In genomic region chr3:30890907-30891306, GRCh38 we compare ENCODE assay signal across 25 cellular contexts. TPM values are rescaled to one million over a fixed set of nuclear protein-coding genes. Genes with fewer than 3 reads are reported as not detected.
DNase-seq lines count a peak whose midpoint lies in the region; ATAC-seq and TF ChIP-seq lines count a peak whose summit lies in the region.
"Had no signal": no experiment of that assay in that cellular context is flagged by ENCODE, and none has a peak within 500 bp of the region (broad histone marks: within the 10 kb centered on the region; RNA-seq: fewer than 3 reads in every experiment).

No MANE protein-coding gene starts in this region.

- H2BK120ac ChIP-seq in mesenchymal stem cell (ENCODE audit: low read depth, low read length), result no peak overlapping the region

- no peak overlapping the region for H2BK5ac ChIP-seq in mesenchymal stem cell (ENCODE audit: low read depth, low read length, poor library complexity, severe bottlenecking)

- no peak overlapping the region for H3K18ac ChIP-seq in mesenchymal stem cell (ENCODE audit: low read depth in 1 of 2, low read length in 2 of 2)

- BruUV-seq in A673 (replicated peaks; lab: Mats Ljungman, UMichigan), result no TSS peak

- no peak overlapping the region for H3K14ac ChIP-seq in mesenchymal stem cell (ENCODE audit: low read length in 2 of 2)

- peaks cover 20% of the 10 kb centered on the region for H3K27me3 Mint-ChIP-seq in GM23338 (ENCODE audit: insufficient read depth, low read depth, poor library complexity)

- peaks cover 45% of the 10 kb centered on the region for H3K4me1 Mint-ChIP-seq in GM23338

- POLR2A ChIA-PET in A673 (lab: Charles Lee; ENCODE audit: low non-redundant PET), result no interaction called here

- TF ChIP-seq CTCF in A673 (conservative IDR thresholded peaks at IDR 0.05; ENCODE audit: low read depth, low read length), result no peak
- TF ChIP-seq CTCF in GM23338 (conservative IDR thresholded peaks at IDR 0.05; ENCODE audit: low read depth in 2 of 2), result no peak
- no peak for TF ChIP-seq CTCF in GM10266 (IDR thresholded peaks at IDR 0.05; ENCODE audit: control insufficient read depth, insufficient read depth, low read depth, missing control alignments)

- H3K27me3 ChIP-seq in A673 (replicated peaks; ENCODE audit: insufficient read depth, low read depth, low read length, poor library complexity) (no peaks in the 10 kb centered on the region), GM23338 (ENCODE audit: insufficient read depth) (peaks cover 25% of the 10 kb centered on the region), mesenchymal stem cell (ENCODE audit: control insufficient read depth in 1 of 2, insufficient read depth in 1 of 2, low read length in 2 of 2) (peaks cover 12 to 30% of the 10 kb centered on the region in 2 experiments)

- no peaks in the 10 kb centered on the region for H3K79me1 ChIP-seq in mesenchymal stem cell (replicated peaks; ENCODE audit: low read length, poor library complexity, severe bottlenecking)

- no peaks in the 10 kb centered on the region; the same call in 2 of the 3 replicates for H3K36me3 Mint-ChIP-seq in GM23338 (ENCODE audit: low read depth)

- ATAC-seq in GM23338 (no peak), HG03432 (IDR thresholded peaks at IDR 0.05; ENCODE audit: unreplicated experiment) (no peak)
- ATAC-seq: K562, Panc1 had no signal

- H3K9ac ChIP-seq in mesenchymal stem cell (ENCODE audit: low read length), result no peak overlapping the region
- H3K9ac ChIP-seq: SK-N-SH had no signal

- H2AFZ ChIP-seq in GM23338 (peak overlapping the region; percentile 45; the same call in 1 of the 2 replicates), mesenchymal stem cell (ENCODE audit: low read depth, low read length) (no peak overlapping the region)

- H4K8ac ChIP-seq in mesenchymal stem cell (ENCODE audit: low read length), result no peak overlapping the region

- H3K4me1 ChIP-seq in A673 (ENCODE audit: insufficient read depth, low read length, poor library complexity, severe bottlenecking) (peaks cover 54% of the 10 kb centered on the region), GM23338 (ENCODE audit: insufficient read depth) (peaks cover 40% of the 10 kb centered on the region), mesenchymal stem cell (ENCODE audit: control insufficient read depth, insufficient read depth, low read depth, low read length) (peaks cover 5% of the 10 kb centered on the region)

- H4K91ac ChIP-seq in mesenchymal stem cell (ENCODE audit: low read length), result no peak overlapping the region

- no peak overlapping the region for H2AK5ac ChIP-seq in mesenchymal stem cell (ENCODE audit: low read length, severe bottlenecking)

- H3K27ac ChIP-seq in A673 (ENCODE audit: low read depth, low read length, poor library complexity, severe bottlenecking) (peak overlapping the region; percentile 92), GM23338 (ENCODE audit: low read depth) (no peak overlapping the region), mesenchymal stem cell (ENCODE audit: low read length, poor library complexity, severe bottlenecking) (no peak overlapping the region)

- peaks cover 27% of the 10 kb centered on the region for H3K36me3 ChIP-seq in A673 (ENCODE audit: insufficient read depth, low read length, poor library complexity, severe bottlenecking)
- H3K36me3 ChIP-seq in GM23338 (ENCODE audit: insufficient read depth), result no peaks in the 10 kb centered on the region
- no peaks in the 10 kb centered on the region for H3K36me3 ChIP-seq in mesenchymal stem cell (ENCODE audit: control insufficient read depth in 1 of 2, insufficient read depth in 2 of 2, low read depth in 1 of 2, low read length in 2 of 2)

- H3K4me2 ChIP-seq in GM23338 (peak overlapping the region; percentile 22; the same call in 1 of the 2 replicates), mesenchymal stem cell (ENCODE audit: low read length, poor library complexity, severe bottlenecking) (no peak overlapping the region)
- H3K4me2 ChIP-seq: SK-N-SH had no signal

- CTCF ChIA-PET in A673 (lab: Charles Lee), result no interaction called here

- H3K9me2 ChIP-seq in GM23338 (ENCODE audit: insufficient read depth), result no peaks in the 10 kb centered on the region; the same call in 1 of the 2 replicates
- H3K9me2 ChIP-seq: SK-N-SH had no signal

- peak overlapping the region; percentile 4 for H3K4me3 ChIP-seq in A673 (ENCODE audit: low read depth, low read length, poor library complexity, severe bottlenecking)
- no peak overlapping the region for H3K4me3 ChIP-seq in GM23338
- no peak overlapping the region for H3K4me3 ChIP-seq in mesenchymal stem cell (ENCODE audit: insufficient read depth in 1 of 2, low read depth in 1 of 2, low read length in 2 of 2)
- H3K4me3 ChIP-seq: K562 had no signal

- H3K79me2 ChIP-seq in GM23338 (replicated peaks; ENCODE audit: insufficient read depth), result no peaks in the 10 kb centered on the region

- no peaks in the 10 kb centered on the region for H4K20me1 ChIP-seq in GM23338 (replicated peaks; ENCODE audit: insufficient read depth)

- WGBS in mesenchymal stem cell, result 50% methylated on average over 1 of the region's 1 CpG

- H3K4ac ChIP-seq in mesenchymal stem cell (ENCODE audit: low read depth in 1 of 2, low read length in 2 of 2), result no peak overlapping the region

- H2BK15ac ChIP-seq in mesenchymal stem cell (ENCODE audit: low read depth, poor library complexity, severe bottlenecking), result peak overlapping the region; percentile 33

- no peak overlapping the region for H2BK12ac ChIP-seq in mesenchymal stem cell (ENCODE audit: low read length in 2 of 2)

- no peak overlapping the region for H3K23ac ChIP-seq in mesenchymal stem cell (ENCODE audit: low read length in 2 of 2)

- DNase-seq in A673 (ENCODE audit: low spot score), result peak; percentile 97
- DNase-seq in GM23338 (ENCODE audit: low spot score), result no peak
- peak; percentile 72 for DNase-seq in NCI-H69 (lab: John Stamatoyannopoulos, UW)
- no peak for DNase-seq in mesenchymal stem cell
- DNase-seq in SK-N-DZ (ENCODE audit: low spot score), result no peak
- DNase-seq in GM10266 (ENCODE audit: extremely low spot score), result no peak
- DNase-seq: C1 segment of cervical spinal cord; CD4-positive, alpha-beta memory T cell; COR-L47; DMS79; H7; NCI-H1092 treated with DMSO at 0.1 percent for 48 hours; NCI-H1436; NCI-H187; NCI-H2107; NCI-H446 treated with DMSO at 0.1 percent for 48 hours; NCI-H526; SHP77 treated with DMSO at 0.1 percent for 48 hours; SK-N-SH; T-helper 2 cell had no signal

- H3K9me3 ChIP-seq in A673 (ENCODE audit: low read depth, low read length, poor library complexity, severe bottlenecking), result peaks cover 25% of the 10 kb centered on the region
- no peaks in the 10 kb centered on the region for H3K9me3 ChIP-seq in mesenchymal stem cell (ENCODE audit: control insufficient read depth, low read length)
- H3K9me3 ChIP-seq: SK-N-SH had no signal

- no peaks in the 10 kb centered on the region for H3F3A ChIP-seq in GM23338 (replicated peaks; ENCODE audit: low read depth)

- intact Hi-C loops in A673 (cut with micrococcal nuclease; ENCODE audit: unreplicated experiment), result loop anchor here (1.0 to 2.0 kb wide), 3 partner anchors 32 to 856 kb away; no protein-coding TSS in a partner anchor

- no peak overlapping the region; the same call in 2 of the 3 replicates for H3K4me3 Mint-ChIP-seq in GM23338

- H3K9me3 Mint-ChIP-seq in GM23338, result no peaks in the 10 kb centered on the region; the same call in 2 of the 3 replicates

- no peak overlapping the region for H3K27ac Mint-ChIP-seq in GM23338
- H3K27ac Mint-ChIP-seq: CD4-positive, alpha-beta memory T cell had no signal

TF ChIP-seq in GM23338, 12 proteins besides CTCF, POLR2A, EP300 and RAD21 (continues in another document):
- TF ChIP-seq EZH2phosphoT487 (IDR thresholded peaks at IDR 0.05; ENCODE audit: unreplicated experiment), result no peak
- no peak for TF ChIP-seq NANOG (IDR thresholded peaks at IDR 0.05; ENCODE audit: borderline replicate concordance)
- TF ChIP-seq, protein P1, sequence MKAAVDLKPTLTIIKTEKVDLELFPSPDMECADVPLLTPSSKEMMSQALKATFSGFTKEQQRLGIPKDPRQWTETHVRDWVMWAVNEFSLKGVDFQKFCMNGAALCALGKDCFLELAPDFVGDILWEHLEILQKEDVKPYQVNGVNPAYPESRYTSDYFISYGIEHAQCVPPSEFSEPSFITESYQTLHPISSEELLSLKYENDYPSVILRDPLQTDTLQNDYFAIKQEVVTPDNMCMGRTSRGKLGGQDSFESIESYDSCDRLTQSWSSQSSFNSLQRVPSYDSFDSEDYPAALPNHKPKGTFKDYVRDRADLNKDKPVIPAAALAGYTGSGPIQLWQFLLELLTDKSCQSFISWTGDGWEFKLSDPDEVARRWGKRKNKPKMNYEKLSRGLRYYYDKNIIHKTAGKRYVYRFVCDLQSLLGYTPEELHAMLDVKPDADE (IDR thresholded peaks at IDR 0.05), result no peak

RNA-seq across cellular contexts. Expression of gene GADL1, which starts 3.6 kb away (rescaled TPM):
- 13.8 and 17.3 TPM in 2 replicates for total RNA-seq in A673 (2021)
- total RNA-seq in GM23338 (2014; rRNA removed; shearing (Covaris generic)), result 0.35 and 0.97 TPM in 2 replicates
- polyA plus RNA-seq in GM23338 (2016; fragmentation: Nextera tagmentation; extraction: Ambion mirVana), result 0.31 and 0.50 TPM in 2 replicates
- 0.03 TPM for polyA plus RNA-seq in mesenchymal stem cell (2013, experiment 1 of 2)
- 0.01 TPM for polyA plus RNA-seq in mesenchymal stem cell (2013, experiment 2 of 2)
- not detected in 2 replicates for polyA plus RNA-seq in SK-N-DZ (2014; cell fraction: cytosol; rRNA removed)
- polyA plus RNA-seq in SK-N-DZ (2014; cell fraction: nucleus; rRNA removed), result not detected in 2 replicates
- total RNA-seq: A172; CD4-positive, alpha-beta memory T cell; H7 had no signal
- polyA plus RNA-seq: AG04450; CD4-positive, alpha-beta memory T cell; K562; SK-N-SH had no signal

Comparison
In these comparisons a context has a peak if more than half of its experiments do, and no peak if none do; other contexts are left out.
1. DNase-seq: peak in A673 (single experiment) and NCI-H69 (single experiment); none in GM23338 (single experiment), mesenchymal stem cell (single experiment), SK-N-DZ (single experiment) and GM10266 (single experiment).